1 cellular context compared by ENCODE assay signal in the genomic region with DNA sequence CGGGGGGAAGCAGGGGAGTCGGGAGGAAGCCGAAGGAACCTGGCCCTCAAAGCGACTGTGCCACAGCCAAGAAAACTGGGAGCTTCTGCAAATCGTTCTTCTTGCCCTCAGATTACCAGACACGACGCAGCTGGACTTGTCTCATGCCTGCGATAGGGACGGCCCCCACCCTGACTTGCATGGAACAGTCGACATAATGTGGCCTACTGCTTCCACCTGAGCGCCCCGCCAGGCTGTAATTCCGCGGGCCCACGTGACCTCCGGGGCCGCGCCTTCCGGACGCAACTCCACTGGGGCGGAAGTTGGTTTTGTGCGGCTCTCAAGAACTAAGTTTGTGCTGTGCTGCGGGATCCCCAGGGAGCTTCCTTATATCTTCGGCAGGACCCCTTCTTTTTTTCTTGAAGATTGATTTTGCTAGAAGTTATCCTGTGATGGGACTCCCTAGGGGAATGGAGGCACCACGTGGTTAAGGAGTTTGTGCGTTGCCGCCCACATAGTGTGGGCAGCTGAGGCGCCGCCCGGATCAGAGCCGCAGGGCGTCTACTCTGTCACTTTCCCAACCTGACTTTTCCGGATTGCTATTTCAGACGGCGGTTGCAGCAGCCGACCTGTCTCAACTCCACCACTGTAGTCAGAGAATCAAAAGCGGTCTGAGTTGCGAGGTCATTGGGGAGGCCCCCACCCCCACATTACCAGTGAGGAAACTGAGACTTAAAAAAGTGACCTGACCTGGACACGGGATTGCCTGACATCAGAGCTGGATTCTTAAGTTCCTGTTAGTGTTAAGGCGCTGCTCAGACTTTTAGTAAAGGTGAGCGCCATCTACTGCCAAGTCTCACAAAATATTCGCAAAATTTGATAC.
TF ChIP-seq lines count a peak whose summit lies in the region.

No MANE protein-coding gene starts in this region.

TF ChIP-seq in HEK293, 187 proteins besides CTCF, POLR2A, EP300 and RAD21 (continued from another document and continues in another):
- TF ChIP-seq, protein P1, sequence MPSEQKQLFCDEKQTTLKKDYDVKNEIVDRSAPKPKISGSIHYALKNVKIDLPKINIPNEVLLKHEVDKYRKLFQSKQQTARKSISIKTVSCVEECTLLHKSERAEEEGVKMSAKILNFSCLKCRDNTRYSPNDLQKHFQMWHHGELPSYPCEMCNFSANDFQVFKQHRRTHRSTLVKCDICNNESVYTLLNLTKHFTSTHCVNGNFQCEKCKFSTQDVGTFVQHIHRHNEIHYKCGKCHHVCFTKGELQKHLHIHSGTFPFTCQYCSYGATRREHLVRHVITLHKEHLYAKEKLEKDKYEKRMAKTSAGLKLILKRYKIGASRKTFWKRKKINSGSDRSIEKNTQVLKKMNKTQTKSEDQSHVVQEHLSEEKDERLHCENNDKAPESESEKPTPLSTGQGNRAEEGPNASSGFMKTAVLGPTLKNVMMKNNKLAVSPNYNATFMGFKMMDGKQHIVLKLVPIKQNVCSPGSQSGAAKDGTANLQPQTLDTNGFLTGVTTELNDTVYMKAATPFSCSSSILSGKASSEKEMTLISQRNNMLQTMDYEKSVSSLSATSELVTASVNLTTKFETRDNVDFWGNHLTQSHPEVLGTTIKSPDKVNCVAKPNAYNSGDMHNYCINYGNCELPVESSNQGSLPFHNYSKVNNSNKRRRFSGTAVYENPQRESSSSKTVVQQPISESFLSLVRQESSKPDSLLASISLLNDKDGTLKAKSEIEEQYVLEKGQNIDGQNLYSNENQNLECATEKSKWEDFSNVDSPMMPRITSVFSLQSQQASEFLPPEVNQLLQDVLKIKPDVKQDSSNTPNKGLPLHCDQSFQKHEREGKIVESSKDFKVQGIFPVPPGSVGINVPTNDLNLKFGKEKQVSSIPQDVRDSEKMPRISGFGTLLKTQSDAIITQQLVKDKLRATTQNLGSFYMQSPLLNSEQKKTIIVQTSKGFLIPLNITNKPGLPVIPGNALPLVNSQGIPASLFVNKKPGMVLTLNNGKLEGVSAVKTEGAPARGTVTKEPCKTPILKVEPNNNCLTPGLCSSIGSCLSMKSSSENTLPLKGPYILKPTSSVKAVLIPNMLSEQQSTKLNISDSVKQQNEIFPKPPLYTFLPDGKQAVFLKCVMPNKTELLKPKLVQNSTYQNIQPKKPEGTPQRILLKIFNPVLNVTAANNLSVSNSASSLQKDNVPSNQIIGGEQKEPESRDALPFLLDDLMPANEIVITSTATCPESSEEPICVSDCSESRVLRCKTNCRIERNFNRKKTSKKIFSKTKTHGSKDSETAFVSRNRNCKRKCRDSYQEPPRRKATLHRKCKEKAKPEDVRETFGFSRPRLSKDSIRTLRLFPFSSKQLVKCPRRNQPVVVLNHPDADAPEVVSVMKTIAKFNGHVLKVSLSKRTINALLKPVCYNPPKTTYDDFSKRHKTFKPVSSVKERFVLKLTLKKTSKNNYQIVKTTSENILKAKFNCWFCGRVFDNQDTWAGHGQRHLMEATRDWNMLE (tag by site-specific recombination; conservative IDR thresholded peaks at IDR 0.05; ENCODE audit: low read depth), result peak; percentile 56
- TF ChIP-seq, protein P2, sequence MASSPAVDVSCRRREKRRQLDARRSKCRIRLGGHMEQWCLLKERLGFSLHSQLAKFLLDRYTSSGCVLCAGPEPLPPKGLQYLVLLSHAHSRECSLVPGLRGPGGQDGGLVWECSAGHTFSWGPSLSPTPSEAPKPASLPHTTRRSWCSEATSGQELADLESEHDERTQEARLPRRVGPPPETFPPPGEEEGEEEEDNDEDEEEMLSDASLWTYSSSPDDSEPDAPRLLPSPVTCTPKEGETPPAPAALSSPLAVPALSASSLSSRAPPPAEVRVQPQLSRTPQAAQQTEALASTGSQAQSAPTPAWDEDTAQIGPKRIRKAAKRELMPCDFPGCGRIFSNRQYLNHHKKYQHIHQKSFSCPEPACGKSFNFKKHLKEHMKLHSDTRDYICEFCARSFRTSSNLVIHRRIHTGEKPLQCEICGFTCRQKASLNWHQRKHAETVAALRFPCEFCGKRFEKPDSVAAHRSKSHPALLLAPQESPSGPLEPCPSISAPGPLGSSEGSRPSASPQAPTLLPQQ (tag by site-specific recombination; IDR thresholded peaks at IDR 0.05), result peak; percentile 80
- TF ChIP-seq KLF9 (tag by site-specific recombination; IDR thresholded peaks at IDR 0.05; ENCODE audit: low read depth), result peak; percentile 61; the same call in 1 of the 2 replicates
- no peak for TF ChIP-seq ZNF169 (tag by site-specific recombination; IDR thresholded peaks at IDR 0.05)
- no peak for TF ChIP-seq ZNF621 (tag by site-specific recombination; IDR thresholded peaks at IDR 0.05)
- TF ChIP-seq TCF7L2 (IDR thresholded peaks at IDR 0.05; ENCODE audit: borderline replicate concordance, low read depth, low read length), result 0 out of 2 replicates have a peak, but pooled peaks have one; percentile 34
- no peak for TF ChIP-seq GLIS1 (tag by site-specific recombination; IDR thresholded peaks at IDR 0.05)
- TF ChIP-seq SP2 (tag by site-specific recombination; IDR thresholded peaks at IDR 0.05), result peak; percentile 66
- no peak for TF ChIP-seq ZFP3 (tag by site-specific recombination; IDR thresholded peaks at IDR 0.05; ENCODE audit: low read depth)
- TF ChIP-seq ZNF37A (tag by site-specific recombination; IDR thresholded peaks at IDR 0.05), result no peak
- TF ChIP-seq, protein P3, sequence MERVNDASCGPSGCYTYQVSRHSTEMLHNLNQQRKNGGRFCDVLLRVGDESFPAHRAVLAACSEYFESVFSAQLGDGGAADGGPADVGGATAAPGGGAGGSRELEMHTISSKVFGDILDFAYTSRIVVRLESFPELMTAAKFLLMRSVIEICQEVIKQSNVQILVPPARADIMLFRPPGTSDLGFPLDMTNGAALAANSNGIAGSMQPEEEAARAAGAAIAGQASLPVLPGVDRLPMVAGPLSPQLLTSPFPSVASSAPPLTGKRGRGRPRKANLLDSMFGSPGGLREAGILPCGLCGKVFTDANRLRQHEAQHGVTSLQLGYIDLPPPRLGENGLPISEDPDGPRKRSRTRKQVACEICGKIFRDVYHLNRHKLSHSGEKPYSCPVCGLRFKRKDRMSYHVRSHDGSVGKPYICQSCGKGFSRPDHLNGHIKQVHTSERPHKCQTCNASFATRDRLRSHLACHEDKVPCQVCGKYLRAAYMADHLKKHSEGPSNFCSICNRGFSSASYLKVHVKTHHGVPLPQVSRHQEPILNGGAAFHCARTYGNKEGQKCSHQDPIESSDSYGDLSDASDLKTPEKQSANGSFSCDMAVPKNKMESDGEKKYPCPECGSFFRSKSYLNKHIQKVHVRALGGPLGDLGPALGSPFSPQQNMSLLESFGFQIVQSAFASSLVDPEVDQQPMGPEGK (tag by site-specific recombination; IDR thresholded peaks at IDR 0.05), result peak; percentile 99
- TF ChIP-seq, protein P4, sequence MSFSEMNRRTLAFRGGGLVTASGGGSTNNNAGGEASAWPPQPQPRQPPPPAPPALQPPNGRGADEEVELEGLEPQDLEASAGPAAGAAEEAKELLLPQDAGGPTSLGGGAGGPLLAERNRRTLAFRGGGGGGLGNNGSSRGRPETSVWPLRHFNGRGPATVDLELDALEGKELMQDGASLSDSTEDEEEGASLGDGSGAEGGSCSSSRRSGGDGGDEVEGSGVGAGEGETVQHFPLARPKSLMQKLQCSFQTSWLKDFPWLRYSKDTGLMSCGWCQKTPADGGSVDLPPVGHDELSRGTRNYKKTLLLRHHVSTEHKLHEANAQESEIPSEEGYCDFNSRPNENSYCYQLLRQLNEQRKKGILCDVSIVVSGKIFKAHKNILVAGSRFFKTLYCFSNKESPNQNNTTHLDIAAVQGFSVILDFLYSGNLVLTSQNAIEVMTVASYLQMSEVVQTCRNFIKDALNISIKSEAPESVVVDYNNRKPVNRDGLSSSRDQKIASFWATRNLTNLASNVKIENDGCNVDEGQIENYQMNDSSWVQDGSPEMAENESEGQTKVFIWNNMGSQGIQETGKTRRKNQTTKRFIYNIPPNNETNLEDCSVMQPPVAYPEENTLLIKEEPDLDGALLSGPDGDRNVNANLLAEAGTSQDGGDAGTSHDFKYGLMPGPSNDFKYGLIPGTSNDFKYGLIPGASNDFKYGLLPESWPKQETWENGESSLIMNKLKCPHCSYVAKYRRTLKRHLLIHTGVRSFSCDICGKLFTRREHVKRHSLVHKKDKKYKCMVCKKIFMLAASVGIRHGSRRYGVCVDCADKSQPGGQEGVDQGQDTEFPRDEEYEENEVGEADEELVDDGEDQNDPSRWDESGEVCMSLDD (tag by site-specific recombination; IDR thresholded peaks at IDR 0.05), result peak; percentile 35; the same call in 1 of the 2 replicates
- no peak for TF ChIP-seq BCL11A (tag by site-specific recombination; IDR thresholded peaks at IDR 0.05; ENCODE audit: low read depth)
- peak; percentile 69 for TF ChIP-seq ZNF654 (tag by site-specific recombination; IDR thresholded peaks at IDR 0.05; ENCODE audit: low read depth)
- no peak for TF ChIP-seq HOXD13 (CRISPR knock-in tag; IDR thresholded peaks at IDR 0.05; ENCODE audit: borderline replicate concordance)
- TF ChIP-seq REPIN1 (tag by site-specific recombination; IDR thresholded peaks at IDR 0.05; ENCODE audit: low read depth), result no peak
- TF ChIP-seq SETDB1 (IDR thresholded peaks at IDR 0.05; ENCODE audit: insufficient read length, low read length), result peak; percentile 37
- TF ChIP-seq ZXDB (tag by site-specific recombination; IDR thresholded peaks at IDR 0.05), result peak; percentile 99
- peak; percentile 44; the same call in 1 of the 2 replicates for TF ChIP-seq PRDM1 (tag by site-specific recombination; IDR thresholded peaks at IDR 0.05)
- TF ChIP-seq ZNF623 (tag by site-specific recombination; IDR thresholded peaks at IDR 0.05), result peak; percentile 3; the same call in 1 of the 2 replicates
- no peak for TF ChIP-seq ZNF174 (tag by site-specific recombination; IDR thresholded peaks at IDR 0.05)
- TF ChIP-seq ZNF629 (tag by site-specific recombination; IDR thresholded peaks at IDR 0.05), result peak; percentile 74
- TF ChIP-seq OSR2 (tag by site-specific recombination; IDR thresholded peaks at IDR 0.05), result peak; percentile 64
- 0 out of 2 replicates have a peak, but pooled peaks have one; percentile 31 for TF ChIP-seq ZNF366 (tag by site-specific recombination; conservative IDR thresholded peaks at IDR 0.05)
- TF ChIP-seq ZEB2 (tag by site-specific recombination; IDR thresholded peaks at IDR 0.05), result peak; percentile 91; the same call in 1 of the 2 replicates
- no peak for TF ChIP-seq ZNF146 (tag by site-specific recombination; IDR thresholded peaks at IDR 0.05)
- TF ChIP-seq YY1 (tag by site-specific recombination; IDR thresholded peaks at IDR 0.05), result 0 out of 2 replicates have a peak, but pooled peaks have one; percentile 19
- no peak for TF ChIP-seq SCRT1 (tag by site-specific recombination; IDR thresholded peaks at IDR 0.05; ENCODE audit: borderline replicate concordance)
- TF ChIP-seq, protein P5, sequence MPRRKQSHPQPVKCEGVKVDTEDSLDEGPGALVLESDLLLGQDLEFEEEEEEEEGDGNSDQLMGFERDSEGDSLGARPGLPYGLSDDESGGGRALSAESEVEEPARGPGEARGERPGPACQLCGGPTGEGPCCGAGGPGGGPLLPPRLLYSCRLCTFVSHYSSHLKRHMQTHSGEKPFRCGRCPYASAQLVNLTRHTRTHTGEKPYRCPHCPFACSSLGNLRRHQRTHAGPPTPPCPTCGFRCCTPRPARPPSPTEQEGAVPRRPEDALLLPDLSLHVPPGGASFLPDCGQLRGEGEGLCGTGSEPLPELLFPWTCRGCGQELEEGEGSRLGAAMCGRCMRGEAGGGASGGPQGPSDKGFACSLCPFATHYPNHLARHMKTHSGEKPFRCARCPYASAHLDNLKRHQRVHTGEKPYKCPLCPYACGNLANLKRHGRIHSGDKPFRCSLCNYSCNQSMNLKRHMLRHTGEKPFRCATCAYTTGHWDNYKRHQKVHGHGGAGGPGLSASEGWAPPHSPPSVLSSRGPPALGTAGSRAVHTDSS (tag by site-specific recombination; IDR thresholded peaks at IDR 0.05), result 0 out of 2 replicates have a peak, but pooled peaks have one; percentile 4
- peak; percentile 39; the same call in 1 of the 2 replicates for TF ChIP-seq ZBTB21 (tag by site-specific recombination; IDR thresholded peaks at IDR 0.05)
- peak; percentile 82 for TF ChIP-seq KLF8 (tag by site-specific recombination; IDR thresholded peaks at IDR 0.05)
- TF ChIP-seq, protein P6, sequence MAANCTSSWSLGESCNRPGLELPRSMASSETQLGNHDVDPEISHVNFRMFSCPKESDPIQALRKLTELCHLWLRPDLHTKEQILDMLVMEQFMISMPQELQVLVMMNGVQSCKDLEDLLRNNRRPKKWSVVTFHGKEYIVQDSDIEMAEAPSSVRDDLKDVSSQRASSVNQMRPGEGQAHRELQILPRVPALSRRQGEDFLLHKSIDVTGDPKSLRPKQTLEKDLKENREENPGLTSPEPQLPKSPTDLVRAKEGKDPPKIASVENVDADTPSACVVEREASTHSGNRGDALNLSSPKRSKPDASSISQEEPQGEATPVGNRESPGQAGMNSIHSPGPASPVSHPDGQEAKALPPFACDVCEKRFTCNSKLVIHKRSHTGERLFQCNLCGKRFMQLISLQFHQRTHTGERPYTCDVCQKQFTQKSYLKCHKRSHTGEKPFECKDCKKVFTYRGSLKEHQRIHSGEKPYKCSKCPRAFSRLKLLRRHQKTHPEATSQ (tag by site-specific recombination; IDR thresholded peaks at IDR 0.05), result 0 out of 2 replicates have a peak, but pooled peaks have one; percentile 8
- TF ChIP-seq ZNF211 (tag by site-specific recombination; IDR thresholded peaks at IDR 0.05; ENCODE audit: low read depth), result no peak
- TF ChIP-seq, protein P7, sequence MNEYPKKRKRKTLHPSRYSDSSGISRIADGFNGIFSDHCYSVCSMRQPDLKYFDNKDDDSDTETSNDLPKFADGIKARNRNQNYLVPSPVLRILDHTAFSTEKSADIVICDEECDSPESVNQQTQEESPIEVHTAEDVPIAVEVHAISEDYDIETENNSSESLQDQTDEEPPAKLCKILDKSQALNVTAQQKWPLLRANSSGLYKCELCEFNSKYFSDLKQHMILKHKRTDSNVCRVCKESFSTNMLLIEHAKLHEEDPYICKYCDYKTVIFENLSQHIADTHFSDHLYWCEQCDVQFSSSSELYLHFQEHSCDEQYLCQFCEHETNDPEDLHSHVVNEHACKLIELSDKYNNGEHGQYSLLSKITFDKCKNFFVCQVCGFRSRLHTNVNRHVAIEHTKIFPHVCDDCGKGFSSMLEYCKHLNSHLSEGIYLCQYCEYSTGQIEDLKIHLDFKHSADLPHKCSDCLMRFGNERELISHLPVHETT (tag by site-specific recombination; IDR thresholded peaks at IDR 0.05), result 0 out of 2 replicates have a peak, but pooled peaks have one; percentile 58
- TF ChIP-seq, protein P8, sequence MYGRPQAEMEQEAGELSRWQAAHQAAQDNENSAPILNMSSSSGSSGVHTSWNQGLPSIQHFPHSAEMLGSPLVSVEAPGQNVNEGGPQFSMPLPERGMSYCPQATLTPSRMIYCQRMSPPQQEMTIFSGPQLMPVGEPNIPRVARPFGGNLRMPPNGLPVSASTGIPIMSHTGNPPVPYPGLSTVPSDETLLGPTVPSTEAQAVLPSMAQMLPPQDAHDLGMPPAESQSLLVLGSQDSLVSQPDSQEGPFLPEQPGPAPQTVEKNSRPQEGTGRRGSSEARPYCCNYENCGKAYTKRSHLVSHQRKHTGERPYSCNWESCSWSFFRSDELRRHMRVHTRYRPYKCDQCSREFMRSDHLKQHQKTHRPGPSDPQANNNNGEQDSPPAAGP (tag by site-specific recombination; IDR thresholded peaks at IDR 0.05), result peak; percentile 28; the same call in 1 of the 2 replicates
- peak; percentile 68 for TF ChIP-seq ZNF335 (tag by site-specific recombination; conservative IDR thresholded peaks at IDR 0.05)
- no peak for TF ChIP-seq BCL11B (tag by site-specific recombination; IDR thresholded peaks at IDR 0.05; ENCODE audit: low read depth)
- peak; percentile 89 for TF ChIP-seq ZBTB17 (tag by site-specific recombination; IDR thresholded peaks at IDR 0.05)
- TF ChIP-seq ZNF776 (tag by site-specific recombination; IDR thresholded peaks at IDR 0.05; ENCODE audit: borderline replicate concordance), result no peak
